ENCODE assay signal across 1 cellular context in genomic region chr10:27998178-27998953, GRCh38.
TF ChIP-seq lines count a peak whose summit lies in the region.

No MANE protein-coding gene starts in this region.

TF ChIP-seq in WTC11, 78 proteins besides CTCF, POLR2A, EP300 and RAD21 (continued from another document):
- TF ChIP-seq, protein P1, sequence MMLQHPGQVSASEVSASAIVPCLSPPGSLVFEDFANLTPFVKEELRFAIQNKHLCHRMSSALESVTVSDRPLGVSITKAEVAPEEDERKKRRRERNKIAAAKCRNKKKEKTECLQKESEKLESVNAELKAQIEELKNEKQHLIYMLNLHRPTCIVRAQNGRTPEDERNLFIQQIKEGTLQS (CRISPR knock-in tag; conservative IDR thresholded peaks at IDR 0.05) = no peak
- no peak for TF ChIP-seq ZBTB21 (CRISPR knock-in tag; IDR thresholded peaks at IDR 0.05; ENCODE audit: borderline replicate concordance)
- TF ChIP-seq, protein P2, sequence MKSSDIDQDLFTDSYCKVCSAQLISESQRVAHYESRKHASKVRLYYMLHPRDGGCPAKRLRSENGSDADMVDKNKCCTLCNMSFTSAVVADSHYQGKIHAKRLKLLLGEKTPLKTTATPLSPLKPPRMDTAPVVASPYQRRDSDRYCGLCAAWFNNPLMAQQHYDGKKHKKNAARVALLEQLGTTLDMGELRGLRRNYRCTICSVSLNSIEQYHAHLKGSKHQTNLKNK (CRISPR knock-in tag; IDR thresholded peaks at IDR 0.05) = no peak
- TF ChIP-seq, protein P3, sequence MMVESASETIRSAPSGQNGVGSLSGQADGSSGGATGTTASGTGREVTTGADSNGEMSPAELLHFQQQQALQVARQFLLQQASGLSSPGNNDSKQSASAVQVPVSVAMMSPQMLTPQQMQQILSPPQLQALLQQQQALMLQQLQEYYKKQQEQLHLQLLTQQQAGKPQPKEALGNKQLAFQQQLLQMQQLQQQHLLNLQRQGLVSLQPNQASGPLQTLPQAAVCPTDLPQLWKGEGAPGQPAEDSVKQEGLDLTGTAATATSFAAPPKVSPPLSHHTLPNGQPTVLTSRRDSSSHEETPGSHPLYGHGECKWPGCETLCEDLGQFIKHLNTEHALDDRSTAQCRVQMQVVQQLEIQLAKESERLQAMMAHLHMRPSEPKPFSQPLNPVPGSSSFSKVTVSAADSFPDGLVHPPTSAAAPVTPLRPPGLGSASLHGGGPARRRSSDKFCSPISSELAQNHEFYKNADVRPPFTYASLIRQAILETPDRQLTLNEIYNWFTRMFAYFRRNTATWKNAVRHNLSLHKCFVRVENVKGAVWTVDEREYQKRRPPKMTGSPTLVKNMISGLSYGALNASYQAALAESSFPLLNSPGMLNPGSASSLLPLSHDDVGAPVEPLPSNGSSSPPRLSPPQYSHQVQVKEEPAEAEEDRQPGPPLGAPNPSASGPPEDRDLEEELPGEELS (CRISPR knock-in tag; IDR thresholded peaks at IDR 0.05) = peak; percentile 55; the same call in 1 of the 2 replicates
- peak; percentile 83; the same call in 1 of the 2 replicates for TF ChIP-seq KAT7 (CRISPR knock-in tag; IDR thresholded peaks at IDR 0.05; ENCODE audit: borderline replicate concordance)
- peak; percentile 79 for TF ChIP-seq FOXP1 (CRISPR knock-in tag; IDR thresholded peaks at IDR 0.05; ENCODE audit: borderline replicate concordance)
- no peak for TF ChIP-seq ZNF263 (CRISPR knock-in tag; IDR thresholded peaks at IDR 0.05; ENCODE audit: low read depth)
- TF ChIP-seq, protein P4, sequence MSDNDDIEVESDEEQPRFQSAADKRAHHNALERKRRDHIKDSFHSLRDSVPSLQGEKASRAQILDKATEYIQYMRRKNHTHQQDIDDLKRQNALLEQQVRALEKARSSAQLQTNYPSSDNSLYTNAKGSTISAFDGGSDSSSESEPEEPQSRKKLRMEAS (CRISPR knock-in tag; IDR thresholded peaks at IDR 0.05) = no peak
- no peak for TF ChIP-seq AR (CRISPR knock-in tag; IDR thresholded peaks at IDR 0.05)
- no peak; the same call in 1 of the 2 replicates for TF ChIP-seq NFYB (CRISPR knock-in tag; conservative IDR thresholded peaks at IDR 0.05; ENCODE audit: low read depth)
- TF ChIP-seq FOXK1 (CRISPR knock-in tag; IDR thresholded peaks at IDR 0.05) = peak; percentile 42; the same call in 1 of the 2 replicates
- TF ChIP-seq EMX1 (CRISPR knock-in tag; IDR thresholded peaks at IDR 0.05) = no peak
- no peak for TF ChIP-seq TEAD1 (CRISPR knock-in tag; IDR thresholded peaks at IDR 0.05)
- TF ChIP-seq SP1 (CRISPR knock-in tag; conservative IDR thresholded peaks at IDR 0.05) = peak; percentile 70
- TF ChIP-seq GRHL2 (CRISPR knock-in tag; IDR thresholded peaks at IDR 0.05; ENCODE audit: insufficient replicate concordance, severe bottlenecking) = no peak
- TF ChIP-seq, protein P5, sequence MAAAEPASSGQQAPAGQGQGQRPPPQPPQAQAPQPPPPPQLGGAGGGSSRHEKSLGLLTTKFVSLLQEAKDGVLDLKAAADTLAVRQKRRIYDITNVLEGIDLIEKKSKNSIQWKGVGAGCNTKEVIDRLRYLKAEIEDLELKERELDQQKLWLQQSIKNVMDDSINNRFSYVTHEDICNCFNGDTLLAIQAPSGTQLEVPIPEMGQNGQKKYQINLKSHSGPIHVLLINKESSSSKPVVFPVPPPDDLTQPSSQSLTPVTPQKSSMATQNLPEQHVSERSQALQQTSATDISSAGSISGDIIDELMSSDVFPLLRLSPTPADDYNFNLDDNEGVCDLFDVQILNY (CRISPR knock-in tag; IDR thresholded peaks at IDR 0.05) = no peak
- no peak for TF ChIP-seq SMAD4 (CRISPR knock-in tag; IDR thresholded peaks at IDR 0.05)
- peak; percentile 70 for TF ChIP-seq PRDM15 (CRISPR knock-in tag; IDR thresholded peaks at IDR 0.05)
- TF ChIP-seq E2F1 (CRISPR knock-in tag; IDR thresholded peaks at IDR 0.05) = no peak
- peak; percentile 68; the same call in 1 of the 2 replicates for TF ChIP-seq ZNF423 (CRISPR knock-in tag; IDR thresholded peaks at IDR 0.05)
- TF ChIP-seq HMGXB4 (CRISPR knock-in tag; IDR thresholded peaks at IDR 0.05) = peak; percentile 71; the same call in 1 of the 2 replicates
